12 cellular contexts compared by ENCODE assay signal in the genomic region with DNA sequence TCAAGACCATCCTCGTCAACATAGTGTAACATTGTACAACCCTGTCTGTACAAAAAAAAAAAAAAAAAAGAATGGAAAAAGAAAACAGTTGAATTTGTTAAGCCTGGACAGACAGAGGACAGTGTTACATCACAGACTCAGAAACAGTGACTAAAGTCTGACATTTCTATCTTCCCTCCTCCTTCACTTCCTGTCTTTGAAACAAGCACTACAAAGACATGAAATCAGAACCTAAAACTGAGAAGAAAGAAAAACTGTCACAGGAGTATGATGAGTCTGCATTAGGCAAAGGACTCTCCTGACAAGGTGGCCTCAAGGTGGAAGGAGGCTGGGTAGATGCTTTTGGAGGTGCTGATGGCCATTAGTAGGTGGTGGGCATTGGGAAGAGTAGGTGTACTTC.
DNase-seq lines count a peak whose midpoint lies in the region; ATAC-seq and TF ChIP-seq lines count a peak whose summit lies in the region.
"Had no signal": no experiment of that assay in that cellular context is flagged by ENCODE, and none has a peak within 500 bp of the region (broad histone marks: within the 10 kb centered on the region; RNA-seq: fewer than 3 reads in every experiment).

No MANE protein-coding gene starts in this region.

- in situ Hi-C loops in G401 (cut with HindIII; ENCODE audit: low sequenced_read_pairs) = no loop called here

- no peak overlapping the region for H3K9ac ChIP-seq in endodermal cell (ENCODE audit: extremely low read depth, low read length, poor library complexity, severe bottlenecking)
- H3K9ac ChIP-seq in colonic mucosa (ENCODE audit: low read depth in 2 of 2, low read length in 2 of 2) = no peak overlapping the region

- H3K27ac ChIP-seq in KOPT-K1 (ENCODE audit: low read depth, low read length, poor library complexity, severe bottlenecking) = peak overlapping the region; percentile 11
- H3K27ac ChIP-seq in endodermal cell (ENCODE audit: low read depth, low read length) = no peak overlapping the region
- H3K27ac ChIP-seq in colonic mucosa = no peak overlapping the region

- intact Hi-C loops in cardiac septum (cut with DNase I) (no loop called here), colonic mucosa (cut with DNase I) (no loop called here)

- H3K36me3 ChIP-seq in KOPT-K1 (ENCODE audit: insufficient read depth, low read length) (no peaks in the 10 kb centered on the region), endodermal cell (ENCODE audit: control insufficient read depth, insufficient read depth, low read length) (peaks cover 4% of the 10 kb centered on the region), colonic mucosa (no peaks in the 10 kb centered on the region)

- no peaks in the 10 kb centered on the region for H3K4me1 Mint-ChIP-seq in endodermal cell

- ATAC-seq in HG03520 (IDR thresholded peaks at IDR 0.05; ENCODE audit: unreplicated experiment) = no peak

- H3K27ac Mint-ChIP-seq in endodermal cell = peak overlapping the region; percentile 57

- H3K4me3 ChIP-seq in endodermal cell (ENCODE audit: low read length) = no peak overlapping the region
- H3K4me3 ChIP-seq in colonic mucosa = no peak overlapping the region

- WGBS in endodermal cell (ENCODE audit: insufficient coverage in 1 of 2, insufficient read length in 1 of 2), 2 experiments = 63% methylated on average over 1 of the region's 1 CpG; no CpG with 5 or more reads in 1 of the 2 experiments

- no peaks in the 10 kb centered on the region for H3K27me3 Mint-ChIP-seq in endodermal cell (ENCODE audit: insufficient read depth)

- H3K4me1 ChIP-seq in endodermal cell (ENCODE audit: control insufficient read depth, insufficient read depth, low read length) (no peaks in the 10 kb centered on the region), colonic mucosa (no peaks in the 10 kb centered on the region)

- TF ChIP-seq CTCF in GM20000 (IDR thresholded peaks at IDR 0.05; ENCODE audit: extremely low read depth, missing control alignments) (no peak), endodermal cell (conservative IDR thresholded peaks at IDR 0.05) (no peak), colonic mucosa (IDR thresholded peaks at IDR 0.05) (no peak)

- no peak overlapping the region for H3K4me3 Mint-ChIP-seq in endodermal cell

- peaks cover 25% of the 10 kb centered on the region for H3K36me3 Mint-ChIP-seq in endodermal cell (ENCODE audit: low read depth)

- H3K27me3 ChIP-seq in endodermal cell (ENCODE audit: control insufficient read depth, insufficient read depth, low read length, poor library complexity, severe bottlenecking) = no peaks in the 10 kb centered on the region
- H3K27me3 ChIP-seq in colonic mucosa = no peaks in the 10 kb centered on the region

- H3K9me3 ChIP-seq in KOPT-K1 (ENCODE audit: insufficient read depth, low read length, poor library complexity, severe bottlenecking) (no peaks in the 10 kb centered on the region), endodermal cell (ENCODE audit: control insufficient read depth, low read length) (no peaks in the 10 kb centered on the region), colonic mucosa (no peaks in the 10 kb centered on the region)

- no peaks in the 10 kb centered on the region for H3K9me3 Mint-ChIP-seq in endodermal cell

- DNase-seq in EH (ENCODE audit: low read depth) = peak; percentile 29
- DNase-seq in GM20000 (ENCODE audit: low spot score) = peak; percentile 28
- no peak for DNase-seq in endodermal cell
- no peak for DNase-seq in cardiac septum (ENCODE audit: low spot score)
- DNase-seq in colonic mucosa = no peak
- no peak for DNase-seq in G401 (ENCODE audit: low spot score)
- DNase-seq: activated CD8-positive, alpha-beta memory T cell treated with anti-CD3 and anti-CD28 coated beads for 24 hours; cortex of kidney; GDM1; H7 had no signal

Comparison
In these comparisons a context has a peak if more than half of its experiments do, and no peak if none do; other contexts are left out.
1. DNase-seq: peak in EH (single experiment) and GM20000 (single experiment); none in endodermal cell (single experiment), cardiac septum (single experiment), colonic mucosa (single experiment) and G401 (single experiment).